Comparison of ENCODE assay signal across 26 cellular contexts in genomic region chr12:18595406-18595805, GRCh38.
A peak's percentile ranks its signal among the peaks of the same experiment; 100 is the strongest.
DNase-seq lines count a peak whose midpoint lies in the region; FAIRE-seq and TF ChIP-seq lines count a peak whose summit lies in the region.
"Had no signal": no experiment of that assay in that cellular context is flagged by ENCODE, and none has a peak within 500 bp of the region (broad histone marks: within the 10 kb centered on the region; RNA-seq: fewer than 3 reads in every experiment).

No MANE protein-coding gene starts in this region.

- no peak overlapping the region for H2BK15ac ChIP-seq in H9 (ENCODE audit: low read depth, low read length)

- H3K4me3 Mint-ChIP-seq in H9 (no peak overlapping the region), endodermal cell (no peak overlapping the region)
- H3K4me3 Mint-ChIP-seq: activated CD4-positive, alpha-beta T cell treated with anti-CD3 and anti-CD28 coated beads, Interleukin-2, amount 10 ng/mL, durations not matched to agents 7 days and 5 days; neural progenitor cell had no signal

- no peak overlapping the region for H4K8ac ChIP-seq in H9 (replicated peaks; ENCODE audit: insufficient read length, low read depth, low read length)

- H4K20me1 ChIP-seq in H9 (ENCODE audit: control insufficient read depth, insufficient read depth, insufficient read length) (no peaks in the 10 kb centered on the region), hepatocyte (ENCODE audit: insufficient read depth, poor library complexity, severe bottlenecking) (no peaks in the 10 kb centered on the region)

- no peak overlapping the region for H4K5ac ChIP-seq in H9 (ENCODE audit: insufficient read length, low read depth, low read length)

- H2AFZ ChIP-seq in H9 (ENCODE audit: low read length) (no peak overlapping the region), hepatocyte (no peak overlapping the region)
- H2AFZ ChIP-seq: neural progenitor cell had no signal

- H3K9me2 ChIP-seq in hepatocyte (replicated peaks; ENCODE audit: insufficient read depth), result no peaks in the 10 kb centered on the region

- no peaks in the 10 kb centered on the region for H3K79me2 ChIP-seq in H9 (ENCODE audit: insufficient read depth, low read length)
- no peaks in the 10 kb centered on the region for H3K79me2 ChIP-seq in hepatocyte

- H3K4me2 ChIP-seq in H9 (ENCODE audit: insufficient read depth, insufficient read length, low read length) (no peak overlapping the region), hepatocyte (no peak overlapping the region)
- H3K4me2 ChIP-seq: neural progenitor cell had no signal

- no peak overlapping the region for H3T11ph ChIP-seq in H9 (ENCODE audit: low read length)

- H3K56ac ChIP-seq in H9 (ENCODE audit: insufficient read length, low read depth, low read length), result no peak overlapping the region

- no peak for FAIRE-seq in GM12891 (lab: Jason Lieb, UNC)
- FAIRE-seq: keratinocyte had no signal

- H3K27me3 Mint-ChIP-seq in H9 (ENCODE audit: low read depth) (no peaks in the 10 kb centered on the region), endodermal cell (ENCODE audit: insufficient read depth) (no peaks in the 10 kb centered on the region)
- H3K27me3 Mint-ChIP-seq: activated CD4-positive, alpha-beta T cell treated with anti-CD3 and anti-CD28 coated beads, Interleukin-2, amount 10 ng/mL, durations not matched to agents 7 days and 5 days had no signal

- no peaks in the 10 kb centered on the region; a peak in 1 of 5 replicates for H3K9me3 Mint-ChIP-seq in H9
- no peaks in the 10 kb centered on the region for H3K9me3 Mint-ChIP-seq in endodermal cell
- H3K9me3 Mint-ChIP-seq: activated CD4-positive, alpha-beta T cell treated with anti-CD3 and anti-CD28 coated beads, Interleukin-2, amount 10 ng/mL, durations not matched to agents 7 days and 5 days had no signal

- H3K79me1 ChIP-seq in H9 (ENCODE audit: insufficient read depth, low read depth, low read length, poor library complexity, severe bottlenecking), result no peaks in the 10 kb centered on the region

- H3K18ac ChIP-seq in H9 (ENCODE audit: insufficient read length, low read depth, low read length), result no peak overlapping the region

- no peak for DNase-seq in H9
- DNase-seq in WERI-Rb-1, result peak; percentile 19
- peak; percentile 3 for DNase-seq in iPS DF 19.7 (ENCODE audit: low read depth, low spot score)
- no peak for DNase-seq in GM12891 (ENCODE audit: insufficient read length, low spot score)
- DNase-seq in hepatocyte (ENCODE audit: low spot score), result no peak
- DNase-seq in endodermal cell, result no peak
- no peak for DNase-seq in NOMO-1 treated with dmso at 0.1 percent for 144 hours (lab: John Stamatoyannopoulos, UW; ENCODE audit: unreplicated experiment)
- DNase-seq: activated CD4-positive, alpha-beta T cell treated with anti-CD3 and anti-CD28 coated beads, Interleukin-2, amount 10 ng/mL, durations not matched to agents 7 days and 5 days; AML-193; brain microvascular endothelial cell; hippocampal formation; Kasumi-1; NCI-H1105; NCI-H2107; NCI-H526 treated with DMSO at 0.1 percent for 48 hours; OCI-M1; psoas muscle; stimulated activated CD4-positive, alpha-beta T cell treated with anti-CD3 and anti-CD28 coated beads, Interleukin-2, amount 100 ng/mL, for 48 hours; stimulated activated naive CD4-positive, alpha-beta T cell treated with Interleukin-2 at 50 U/mL for 16 hours; T-helper 1 cell; tibial artery had no signal

- no peak overlapping the region for H3K27ac ChIP-seq in H9 (ENCODE audit: insufficient read length, low read depth, low read length)
- no peak overlapping the region for H3K27ac ChIP-seq in WERI-Rb-1
- H3K27ac ChIP-seq in hepatocyte, result no peak overlapping the region
- H3K27ac ChIP-seq in endodermal cell (ENCODE audit: low read depth, low read length), result no peak overlapping the region
- H3K27ac ChIP-seq: brain microvascular endothelial cell, coronary artery, neural progenitor cell, psoas muscle, skin epidermis, tibial artery had no signal

- no peaks in the 10 kb centered on the region for H3K27me3 ChIP-seq in H9 (ENCODE audit: insufficient read depth, low read length)
- no peaks in the 10 kb centered on the region for H3K27me3 ChIP-seq in WERI-Rb-1 (ENCODE audit: insufficient read depth, low read depth, severe bottlenecking)
- H3K27me3 ChIP-seq in hepatocyte, result no peaks in the 10 kb centered on the region
- H3K27me3 ChIP-seq in endodermal cell (ENCODE audit: control insufficient read depth, insufficient read depth, low read length, poor library complexity, severe bottlenecking), result no peaks in the 10 kb centered on the region
- H3K27me3 ChIP-seq: brain microvascular endothelial cell, neural progenitor cell, tibial artery had no signal

- H3K4me1 ChIP-seq in H9 (ENCODE audit: insufficient read depth, low read length) (no peaks in the 10 kb centered on the region; the same call in 1 of the 2 replicates), hepatocyte (ENCODE audit: insufficient read depth) (no peaks in the 10 kb centered on the region), endodermal cell (ENCODE audit: control insufficient read depth, insufficient read depth, low read length) (no peaks in the 10 kb centered on the region)
- H3K4me1 ChIP-seq: neural progenitor cell, psoas muscle, tibial artery had no signal

- H4K91ac ChIP-seq in H9 (ENCODE audit: insufficient read length, low read depth, low read length), result no peak overlapping the region

- no peak for TF ChIP-seq CTCF in H9 (conservative IDR thresholded peaks at IDR 0.05)
- no peak for TF ChIP-seq CTCF in WERI-Rb-1 (IDR thresholded peaks at IDR 0.05; ENCODE audit: low read depth, low read length)
- TF ChIP-seq CTCF in hepatocyte (IDR thresholded peaks at IDR 0.05; ENCODE audit: poor library complexity), result no peak
- TF ChIP-seq CTCF in endodermal cell (conservative IDR thresholded peaks at IDR 0.05), result no peak

- no peaks in the 10 kb centered on the region for H3K23me2 ChIP-seq in H9 (ENCODE audit: insufficient read length, low read depth, low read length, poor library complexity, severe bottlenecking)

- no peak overlapping the region for H3K4me3 ChIP-seq in WERI-Rb-1 (ENCODE audit: low read depth, low read length)
- no peak overlapping the region for H3K4me3 ChIP-seq in hepatocyte
- H3K4me3 ChIP-seq in endodermal cell (ENCODE audit: low read length), result no peak overlapping the region
- H3K4me3 ChIP-seq: coronary artery, neural progenitor cell, psoas muscle, skin epidermis, tibial artery had no signal

- H3K4me1 Mint-ChIP-seq in H9 (peaks cover 7 to 8% of the 10 kb centered on the region in 2 experiments), endodermal cell (peaks cover 6% of the 10 kb centered on the region)
- H3K4me1 Mint-ChIP-seq: activated CD4-positive, alpha-beta T cell treated with anti-CD3 and anti-CD28 coated beads, Interleukin-2, amount 10 ng/mL, durations not matched to agents 7 days and 5 days had no signal

- TF ChIP-seq POLR2A in GM12891 (IDR thresholded peaks at IDR 0.05; ENCODE audit: low read depth, low read length), result no peak

- H3K36me3 ChIP-seq in WERI-Rb-1, result no peaks in the 10 kb centered on the region
- H3K36me3 ChIP-seq in hepatocyte (replicated peaks; ENCODE audit: insufficient read depth, low read depth), result no peaks in the 10 kb centered on the region
- no peaks in the 10 kb centered on the region for H3K36me3 ChIP-seq in endodermal cell (ENCODE audit: control insufficient read depth, insufficient read depth, low read length)
- H3K36me3 ChIP-seq: brain microvascular endothelial cell, neural progenitor cell, tibial artery had no signal

- H2BK120ac ChIP-seq in H9 (ENCODE audit: low read depth, low read length, poor library complexity, severe bottlenecking), result no peak overlapping the region

- H2BK12ac ChIP-seq in H9 (ENCODE audit: insufficient read length, low read depth, low read length), result no peak overlapping the region

- no peak overlapping the region for H3K4ac ChIP-seq in H9 (ENCODE audit: low read depth, low read length)

- no peak overlapping the region for H3K14ac ChIP-seq in H9 (ENCODE audit: insufficient read depth, low read length)

- H3K23ac ChIP-seq in H9 (ENCODE audit: insufficient read length, low read depth, low read length), result no peak overlapping the region

- H2BK20ac ChIP-seq in H9 (ENCODE audit: low read depth, low read length, poor library complexity, severe bottlenecking), result no peak overlapping the region

- H3K9ac ChIP-seq in H9 (ENCODE audit: extremely low read depth, insufficient read length, low read length) (no peak overlapping the region), endodermal cell (ENCODE audit: extremely low read depth, low read length, poor library complexity, severe bottlenecking) (no peak overlapping the region)
- H3K9ac ChIP-seq: neural progenitor cell had no signal

- no peaks in the 10 kb centered on the region for H3K36me3 Mint-ChIP-seq in H9 (ENCODE audit: insufficient read depth in 1 of 3, low read depth in 3 of 3)
- no peaks in the 10 kb centered on the region for H3K36me3 Mint-ChIP-seq in endodermal cell (ENCODE audit: low read depth)
- H3K36me3 Mint-ChIP-seq: neural progenitor cell had no signal

- H2BK5ac ChIP-seq in H9 (ENCODE audit: insufficient read length, low read length), result no peak overlapping the region

- no peaks in the 10 kb centered on the region for H3K9me3 ChIP-seq in H9 (ENCODE audit: control insufficient read depth, low read depth, low read length)
- no peaks in the 10 kb centered on the region for H3K9me3 ChIP-seq in WERI-Rb-1 (ENCODE audit: severe bottlenecking)
- no peaks in the 10 kb centered on the region for H3K9me3 ChIP-seq in hepatocyte (ENCODE audit: low read depth)
- H3K9me3 ChIP-seq in endodermal cell (ENCODE audit: control insufficient read depth, low read length), result no peaks in the 10 kb centered on the region
- H3K9me3 ChIP-seq: psoas muscle, tibial artery had no signal

- H2AK5ac ChIP-seq in H9 (ENCODE audit: insufficient read length, low read length), result no peak overlapping the region

- H3K27ac Mint-ChIP-seq in H9 (peak overlapping the region in 2 of 3 experiments; percentile 6 to 37; a peak in 3 of 7 replicates), endodermal cell (no peak overlapping the region)
- H3K27ac Mint-ChIP-seq: activated CD4-positive, alpha-beta T cell treated with anti-CD3 and anti-CD28 coated beads, Interleukin-2, amount 10 ng/mL, durations not matched to agents 7 days and 5 days; activated T-helper 2 cell treated with anti-CD3 and anti-CD28 coated beads, Interferon-gamma antibody, Interleukin-2, Interleukin-4, amounts not matched to agents 10 μg/mL and 5 μg/mL and 100 μg/mL, durations not matched to agents 14 hours and 24 hours and 36 hours; neural progenitor cell had no signal

TF ChIP-seq in GM12891, 5 proteins besides CTCF, POLR2A, EP300 and RAD21:
- no peak for TF ChIP-seq PAX5 (IDR thresholded peaks at IDR 0.05; ENCODE audit: insufficient read depth, low read length, severe bottlenecking)
- TF ChIP-seq POLR2AphosphoS5 (IDR thresholded peaks at IDR 0.05; ENCODE audit: low read depth, low read length), result no peak
- TF ChIP-seq TAF1 (IDR thresholded peaks at IDR 0.05; ENCODE audit: low read depth, low read length), result no peak
- TF ChIP-seq POU2F2 (IDR thresholded peaks at IDR 0.05; ENCODE audit: low read depth, low read length), result no peak
- no peak for TF ChIP-seq SPI1 (IDR thresholded peaks at IDR 0.05; ENCODE audit: low read depth, low read length)
TF ChIP-seq in GM12891: peak in this region for 0.

Comparison
In these comparisons a context has a peak if more than half of its experiments do, and no peak if none do; other contexts are left out.
1. DNase-seq: peak in WERI-Rb-1 (single experiment) and iPS DF 19.7 (single experiment); none in H9 (single experiment), GM12891 (single experiment), hepatocyte (single experiment), endodermal cell (single experiment) and NOMO-1 treated with dmso at 0.1 percent for 144 hours (single experiment).